ENCODE assay signal across 1 cellular context in the genomic region with DNA sequence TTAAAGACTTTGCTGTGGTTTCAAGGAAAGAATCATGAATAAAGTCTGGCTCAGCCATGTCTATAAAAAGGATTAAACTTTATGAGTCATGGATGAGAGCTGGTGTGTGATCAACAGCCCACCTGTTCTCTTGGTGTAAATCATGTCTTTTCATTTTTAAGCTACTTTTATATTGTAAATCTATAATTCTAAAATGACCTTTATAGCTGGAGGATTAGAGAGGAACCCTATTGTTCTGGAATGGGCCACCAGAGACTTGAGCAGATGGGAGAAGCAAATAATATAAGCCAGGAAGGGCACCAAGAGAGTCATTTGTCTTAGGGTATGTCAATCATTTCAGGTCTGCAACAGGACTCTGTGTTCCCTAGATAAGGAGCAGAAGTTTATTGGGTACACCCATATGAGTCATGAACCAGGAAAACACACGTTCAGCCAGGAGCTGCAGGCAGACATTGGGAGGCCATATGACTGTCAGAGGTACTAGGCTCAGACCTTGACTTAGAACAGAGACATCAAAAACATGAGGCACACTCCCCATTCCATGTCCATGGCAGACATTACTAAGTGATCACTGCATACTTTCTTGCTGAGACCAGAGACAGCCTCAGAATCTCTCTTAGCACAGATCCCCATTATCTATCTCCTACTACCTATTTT.
TF ChIP-seq lines count a peak whose summit lies in the region.

No MANE protein-coding gene starts in this region.

TF ChIP-seq in HCT116, 20 proteins besides CTCF, POLR2A, EP300 and RAD21:
- peak; percentile 59 for TF ChIP-seq FOSL1 (IDR thresholded peaks at IDR 0.05; ENCODE audit: low read depth)
- TF ChIP-seq JUND (IDR thresholded peaks at IDR 0.05): peak; percentile 65; the same call in 1 of the 2 replicates
- no peak for TF ChIP-seq ZNF274 (IDR thresholded peaks at IDR 0.05; ENCODE audit: low read depth, low read length)
- TF ChIP-seq CEBPB (IDR thresholded peaks at IDR 0.05; ENCODE audit: low read depth): peak; percentile 10; the same call in 1 of the 2 replicates
- TF ChIP-seq, protein P1, sequence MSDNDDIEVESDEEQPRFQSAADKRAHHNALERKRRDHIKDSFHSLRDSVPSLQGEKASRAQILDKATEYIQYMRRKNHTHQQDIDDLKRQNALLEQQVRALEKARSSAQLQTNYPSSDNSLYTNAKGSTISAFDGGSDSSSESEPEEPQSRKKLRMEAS (IDR thresholded peaks at IDR 0.05): peak; percentile 53
- TF ChIP-seq TCF7L2 (IDR thresholded peaks at IDR 0.05; ENCODE audit: borderline replicate concordance, extremely low read depth, insufficient read depth, insufficient read length): no peak
- peak; percentile 46; the same call in 1 of the 2 replicates for TF ChIP-seq SP1 (IDR thresholded peaks at IDR 0.05; ENCODE audit: low read depth)
- no peak for TF ChIP-seq EZH2phosphoT487 (IDR thresholded peaks at IDR 0.05; ENCODE audit: borderline replicate concordance)
- TF ChIP-seq SIN3A (IDR thresholded peaks at IDR 0.05; ENCODE audit: low read depth): peak; percentile 47; the same call in 1 of the 2 replicates
- TF ChIP-seq POLR2AphosphoS5 (IDR thresholded peaks at IDR 0.05; ENCODE audit: low read depth, low read length): peak; percentile 44
- peak; percentile 76 for TF ChIP-seq CBX3 (IDR thresholded peaks at IDR 0.05; ENCODE audit: low read depth)
- TF ChIP-seq YY1 (IDR thresholded peaks at IDR 0.05; ENCODE audit: extremely low read depth, insufficient replicate concordance, low read depth, low read length): peak; percentile 53
TF ChIP-seq in HCT116: peak in this region for 9.
